ENCODE assay signal across 16 cellular contexts in the genomic region with DNA sequence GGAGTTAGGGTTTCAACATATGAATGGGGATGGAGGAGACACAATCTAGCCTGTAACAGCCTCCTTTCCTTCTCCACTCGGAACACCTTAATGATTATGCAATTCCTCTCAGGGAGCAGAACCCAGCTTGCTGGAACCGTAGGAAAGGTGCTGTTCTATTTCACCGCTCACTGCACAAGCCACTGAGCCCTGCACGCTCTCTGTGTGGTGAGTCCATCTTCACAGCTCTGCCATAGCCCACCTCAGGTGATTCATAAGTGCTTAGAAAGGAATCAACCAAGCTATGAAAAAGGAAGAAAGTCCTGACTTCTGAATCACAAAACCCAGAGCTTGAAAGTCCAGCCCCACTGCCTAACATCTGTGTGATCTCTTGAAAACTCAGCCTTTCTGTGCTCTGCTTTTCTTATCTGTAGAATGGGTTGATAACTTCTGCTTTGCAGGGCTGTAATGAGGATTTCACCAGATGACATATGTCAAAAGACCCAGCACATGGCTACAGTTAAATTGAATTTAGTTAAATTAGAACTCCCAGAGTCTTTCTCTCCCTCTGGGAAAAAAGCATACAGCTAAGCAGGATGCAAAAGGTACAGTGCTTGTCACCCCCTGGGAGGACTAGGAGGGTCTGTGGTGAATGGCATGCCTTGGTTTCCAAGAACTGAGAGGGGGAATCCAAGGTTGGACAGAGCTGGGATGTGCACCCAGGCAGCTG.
A peak's percentile ranks its signal among the peaks of the same experiment; 100 is the strongest.
DNase-seq lines count a peak whose midpoint lies in the region; ATAC-seq and TF ChIP-seq lines count a peak whose summit lies in the region.
"Had no signal": no experiment of that assay in that cellular context is flagged by ENCODE, and none has a peak within 500 bp of the region (broad histone marks: within the 10 kb centered on the region; RNA-seq: fewer than 3 reads in every experiment).

No MANE protein-coding gene starts in this region.

- H3K27me3 Mint-ChIP-seq in brain (peaks cover 2% of the 10 kb centered on the region), glutamatergic neuron (ENCODE audit: unreplicated experiment) (peaks cover 2% of the 10 kb centered on the region)

- H3K4me2 ChIP-seq in MM.1S (ENCODE audit: low read depth, low read length) = no peak overlapping the region

- intact Hi-C loops in posterior vena cava (cut with DNase I) = no loop called here

- no peaks in the 10 kb centered on the region for H3K4me1 ChIP-seq in MM.1S (ENCODE audit: low read length)
- H3K4me1 ChIP-seq: BE2C had no signal

- H3K27ac ChIP-seq in MM.1S (ENCODE audit: low read length) = no peak overlapping the region

- no peak for TF ChIP-seq CTCF in brain (conservative IDR thresholded peaks at IDR 0.05)
- no peak for TF ChIP-seq CTCF in glutamatergic neuron (IDR thresholded peaks at IDR 0.05; ENCODE audit: partially characterized antibody, unreplicated experiment)
- no peak for TF ChIP-seq CTCF in MM.1S (IDR thresholded peaks at IDR 0.05; ENCODE audit: low read length)

- H3K9me3 Mint-ChIP-seq in brain (peaks cover 0 to 4% (median 1%) of the 10 kb centered on the region in 5 experiments), glutamatergic neuron (ENCODE audit: unreplicated experiment) (peaks cover 4% of the 10 kb centered on the region)
- H3K9me3 Mint-ChIP-seq: HFFc6 had no signal

- no peaks in the 10 kb centered on the region for H3K9me3 ChIP-seq in MM.1S (replicated peaks; ENCODE audit: insufficient read depth, low read length)
- H3K9me3 ChIP-seq: BE2C had no signal

- H3K36me3 Mint-ChIP-seq in brain = no peaks in the 10 kb centered on the region
- H3K36me3 Mint-ChIP-seq in glutamatergic neuron (ENCODE audit: unreplicated experiment) = no peaks in the 10 kb centered on the region
- H3K36me3 Mint-ChIP-seq: CD4-positive, CD25-positive, alpha-beta regulatory T cell; CD8-positive, alpha-beta memory T cell had no signal

- no peak overlapping the region for H2AFZ ChIP-seq in MM.1S (ENCODE audit: low read length)

- no peaks in the 10 kb centered on the region for H4K20me1 ChIP-seq in MM.1S (ENCODE audit: insufficient read depth, low read length)

- H3F3A ChIP-seq in MM.1S (ENCODE audit: insufficient read depth, low read length) = no peaks in the 10 kb centered on the region

- peaks cover 61% of the 10 kb centered on the region for H3K27me3 ChIP-seq in MM.1S (replicated peaks; ENCODE audit: insufficient read depth, low read length)
- H3K27me3 ChIP-seq: BE2C had no signal

- H3K4me1 Mint-ChIP-seq in brain (peaks cover 50% of the 10 kb centered on the region), glutamatergic neuron (ENCODE audit: low read depth, unreplicated experiment) (peaks cover 13% of the 10 kb centered on the region)
- H3K4me1 Mint-ChIP-seq: CD4-positive, CD25-positive, alpha-beta regulatory T cell; CD8-positive, alpha-beta memory T cell had no signal

- peak; percentile 9 for DNase-seq in ACHN
- no peak for DNase-seq in glutamatergic neuron
- peak; percentile 17 for DNase-seq in posterior vena cava (ENCODE audit: low spot score)
- DNase-seq in MM.1S = no peak
- DNase-seq: CD4-positive, CD25-positive, alpha-beta regulatory T cell; CD8-positive, alpha-beta memory T cell; DMS 273 treated with DMSO at 0.1 percent for 48 hours; DMS53; DND-41; GOT3; HFFc6 had no signal

- no peak overlapping the region for H3K9ac ChIP-seq in MM.1S (ENCODE audit: low read length)

- H3K27ac Mint-ChIP-seq in brain = peak overlapping the region; percentile 54 to 96 (median 84)
- H3K27ac Mint-ChIP-seq in glutamatergic neuron (ENCODE audit: unreplicated experiment) = peak overlapping the region; percentile 22
- H3K27ac Mint-ChIP-seq: CD4-positive, CD25-positive, alpha-beta regulatory T cell; HFFc6 had no signal

- H3K79me2 ChIP-seq in MM.1S (ENCODE audit: low read length) = no peaks in the 10 kb centered on the region

- H3K4me3 ChIP-seq in MM.1S (ENCODE audit: low read length) = no peak overlapping the region
- H3K4me3 ChIP-seq: GM12878 had no signal

- H3K36me3 ChIP-seq in MM.1S (replicated peaks; ENCODE audit: insufficient read depth, low read length) = no peaks in the 10 kb centered on the region
- H3K36me3 ChIP-seq: BE2C had no signal

- no peaks in the 10 kb centered on the region for H3K9me2 ChIP-seq in MM.1S (replicated peaks; ENCODE audit: insufficient read depth, low read length)

- ATAC-seq in GM21825 (IDR thresholded peaks at IDR 0.05; ENCODE audit: unreplicated experiment) (no peak), GM21723 (IDR thresholded peaks at IDR 0.05; ENCODE audit: unreplicated experiment) (no peak)
- ATAC-seq: GM12878 had no signal

- in situ Hi-C loops in ACHN (cut with HindIII; ENCODE audit: low pct_ligation_motif_present, low pct_unique_long_range_greater_than_20kb, low sequenced_read_pairs) = no loop called here

- H3K4me3 Mint-ChIP-seq in brain (peak overlapping the region in 2 of 5 experiments; percentile 28 to 53), glutamatergic neuron (ENCODE audit: unreplicated experiment) (no peak overlapping the region)
- H3K4me3 Mint-ChIP-seq: CD4-positive, CD25-positive, alpha-beta regulatory T cell; CD8-positive, alpha-beta memory T cell; HFFc6 had no signal

Comparison
In these comparisons a context has a peak if more than half of its experiments do, and no peak if none do; other contexts are left out.
1. DNase-seq: peak in ACHN (single experiment) and posterior vena cava (single experiment); none in glutamatergic neuron (single experiment) and MM.1S (single experiment).